In the genomic region with DNA sequence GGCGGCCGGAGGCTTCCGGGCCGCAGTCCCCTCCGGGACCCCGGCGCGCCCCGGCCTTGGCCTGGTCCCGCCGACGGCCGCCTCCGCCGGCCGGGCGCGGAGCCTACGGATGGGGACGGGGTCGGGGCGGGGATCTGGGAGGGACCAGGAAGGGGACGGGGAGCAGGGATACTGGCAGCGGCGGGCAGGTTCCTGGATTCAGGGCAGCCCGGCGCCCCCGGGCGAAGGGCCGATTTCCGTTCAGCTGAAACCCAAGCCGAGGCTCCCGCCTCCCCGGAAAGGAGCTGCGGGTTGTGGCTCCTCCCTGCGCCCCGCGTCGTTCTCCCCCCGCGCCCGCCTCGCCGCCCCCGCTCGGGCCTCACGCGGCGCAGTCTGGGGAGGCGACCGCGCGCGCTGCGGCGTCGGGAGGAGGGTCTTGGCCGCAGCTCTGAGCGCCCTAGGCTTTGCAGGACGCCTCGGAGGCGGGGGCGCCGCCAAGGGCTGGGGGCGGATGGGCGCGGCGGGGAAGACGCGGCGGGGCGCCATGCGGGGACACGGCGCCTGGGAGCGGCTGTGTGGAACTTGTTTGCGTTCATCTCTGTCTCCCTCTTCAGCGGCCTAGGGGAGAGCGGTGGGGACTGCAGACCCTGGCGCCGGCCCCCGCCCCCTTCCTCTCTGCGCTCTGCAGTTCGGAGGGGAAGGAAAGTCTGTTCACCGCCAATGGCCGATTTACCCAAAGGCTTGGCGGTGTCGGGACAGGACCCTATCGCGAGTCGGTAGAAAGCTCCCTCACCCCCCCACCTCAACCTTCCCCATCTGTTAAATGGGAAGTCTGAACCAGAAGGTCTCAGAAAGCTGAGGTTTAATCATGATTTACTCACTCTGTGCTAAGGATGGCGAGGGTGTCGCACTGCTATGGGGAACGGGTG, we compare ENCODE assay signal across 8 cellular contexts. TPM values are rescaled to one million over a fixed set of nuclear protein-coding genes. Genes with fewer than 3 reads are reported as not detected.
DNase-seq lines count a peak whose midpoint lies in the region; ATAC-seq and TF ChIP-seq lines count a peak whose summit lies in the region.

No MANE protein-coding gene starts in this region.

- ATAC-seq in thoracic aorta (ENCODE audit: insufficient number of reproducible peaks, low FRiP score, low read depth): no peak
- ATAC-seq in HG03439 (IDR thresholded peaks at IDR 0.05; ENCODE audit: unreplicated experiment): no peak

- intact Hi-C loops in lower leg skin (cut with DNase I; ENCODE audit: low total_unique reads): no loop called here

- no peaks in the 10 kb centered on the region for H3K9me3 ChIP-seq in Peyer's patch
- H3K9me3 ChIP-seq in thoracic aorta: no peaks in the 10 kb centered on the region

- DNase-seq in activated effector memory CD4-positive, alpha-beta T cell treated with anti-CD3 and anti-CD28 coated beads, Interleukin-2, amount 50 U/mL, for 16 hours: peak; percentile 77
- DNase-seq in activated effector memory CD4-positive, alpha-beta T cell treated with Interleukin-2 at 50 U/mL for 16 hours: no peak
- DNase-seq in Peyer's patch (peak in 1 of 3 donors; percentile 54), caudate nucleus (lab: John Stamatoyannopoulos, UW) (peak in 33 of 61 donors; percentile 13 to 70 (median 40)), lower leg skin (ENCODE audit: low spot score in 2 of 2) (no peak), thoracic aorta (ENCODE audit: low spot score) (no peak), UCSD-AML1 (lab: John Stamatoyannopoulos, UW; ENCODE audit: unreplicated experiment) (no peak)

- H3K27me3 ChIP-seq in Peyer's patch (peaks cover 0 to 14% of the 10 kb centered on the region in 2 donors), thoracic aorta (replicated peaks; ENCODE audit: insufficient read depth) (no peaks in the 10 kb centered on the region)

- H3K27ac ChIP-seq in Peyer's patch (peak overlapping the region in 1 of 4 donors; percentile 5), caudate nucleus (ENCODE audit: low read depth, low read length) (peak overlapping the region; percentile 70), thoracic aorta (no peak overlapping the region)

- 6 to 8% methylated on average over 37 to 40 of the region's 94 CpGs for WGBS in lower leg skin, 2 donors

- TF ChIP-seq CTCF in Peyer's patch (IDR thresholded peaks at IDR 0.05) (no peak), lower leg skin (IDR thresholded peaks at IDR 0.05) (no peak), thoracic aorta (IDR thresholded peaks at IDR 0.05) (no peak)

- H3K4me1 ChIP-seq in Peyer's patch: peaks cover 0 to 13% (median 2%) of the 10 kb centered on the region in 4 donors
- H3K4me1 ChIP-seq in thoracic aorta (ENCODE audit: control insufficient read depth in 1 of 2, low read depth in 2 of 2): peaks cover 4 to 13% of the 10 kb centered on the region in 2 donors

- H3K36me3 ChIP-seq in Peyer's patch (no peaks in the 10 kb centered on the region), thoracic aorta (no peaks in the 10 kb centered on the region)

- no peak for TF ChIP-seq POLR2A in Peyer's patch (IDR thresholded peaks at IDR 0.05)
- no peak for TF ChIP-seq POLR2A in lower leg skin (IDR thresholded peaks at IDR 0.05)

- H3K4me3 ChIP-seq in Peyer's patch (peak overlapping the region; percentile 7 to 57 (median 48)), lower leg skin (ENCODE audit: low read depth, poor library complexity, severe bottlenecking) (peak overlapping the region; percentile 32), thoracic aorta (peak overlapping the region; percentile 70)

RNA-seq across cellular contexts. Expression of gene TMEM181, which starts 22.7 kb away (rescaled TPM):
- total RNA-seq in Peyer's patch: 10 to 100 TPM in 3 of 4 donors, 1 to 10 TPM in 1; 6.6 to 48.3 (median 37.0) TPM
- 10 to 100 TPM; 12.8 to 20.8 (median 17.2) TPM for total RNA-seq in lower leg skin
- 10 to 100 TPM; 21.4 to 26.3 TPM for total RNA-seq in thoracic aorta

Comparison
In these comparisons a context has a peak if more than half of its experiments do, and no peak if none do; other contexts are left out.
1. DNase-seq: peak in activated effector memory CD4-positive, alpha-beta T cell treated with anti-CD3 and anti-CD28 coated beads, Interleukin-2, amount 50 U/mL, for 16 hours (single experiment) and caudate nucleus (33 of 61); none in activated effector memory CD4-positive, alpha-beta T cell treated with Interleukin-2 at 50 U/mL for 16 hours (single experiment), lower leg skin (0 of 2), thoracic aorta (single experiment) and UCSD-AML1 (single experiment).
2. Peak in every context shown above with its lines, with median percentiles within 50 percentile points of each other: H3K4me3 ChIP-seq.